Comparison of ENCODE assay signal across 23 cellular contexts in the genomic region with DNA sequence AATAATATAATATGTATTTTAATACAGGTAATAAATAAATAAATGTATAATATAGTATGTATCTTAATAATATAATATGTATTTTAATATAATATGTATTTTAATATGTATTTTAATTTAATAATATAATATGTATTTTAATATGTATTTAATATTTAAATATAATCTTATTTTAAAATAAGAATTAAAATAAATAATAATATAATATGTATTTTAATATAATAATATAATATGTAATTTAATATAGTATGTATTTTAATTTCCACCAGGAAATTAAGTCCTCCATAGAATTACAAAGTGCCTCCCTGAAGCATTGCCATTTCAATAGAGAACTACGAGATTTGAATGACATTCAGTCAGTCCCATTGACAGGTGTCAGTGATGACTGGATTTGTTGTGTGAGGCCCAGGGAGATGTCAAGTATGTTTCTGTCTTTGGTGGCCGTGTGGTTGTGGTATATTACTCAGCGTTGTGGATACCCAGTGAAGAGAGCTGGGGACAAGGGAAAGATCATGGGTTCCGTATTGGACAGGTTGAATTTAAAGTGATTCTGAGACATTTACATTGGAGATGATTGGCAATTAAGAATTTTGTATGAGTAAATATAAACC. TPM values are rescaled to one million over a fixed set of nuclear protein-coding genes. Genes with fewer than 3 reads are reported as not detected.
DNase-seq lines count a peak whose midpoint lies in the region; ATAC-seq, FAIRE-seq and TF ChIP-seq lines count a peak whose summit lies in the region.
"Had no signal": no experiment of that assay in that cellular context is flagged by ENCODE, and none has a peak within 500 bp of the region (broad histone marks: within the 10 kb centered on the region; RNA-seq: fewer than 3 reads in every experiment).

No MANE protein-coding gene starts in this region.

- no peak overlapping the region for H3K4me3 Mint-ChIP-seq in WTC11
- H3K4me3 Mint-ChIP-seq: CD4-positive, alpha-beta T cell had no signal

- H3K4me3 ChIP-seq in NB4 (ENCODE audit: low read depth, low read length) (no peak overlapping the region), pancreas (no peak overlapping the region), suprapubic skin (no peak overlapping the region)
- H3K4me3 ChIP-seq: A549, GM23248, SJSA1 had no signal

- WGBS in pancreas, 2 donors = 86 to 87% methylated on average over 4 of the region's 4 CpGs
- 88% methylated on average over 4 of the region's 4 CpGs for WGBS in suprapubic skin

- H3K9me3 Mint-ChIP-seq in WTC11 = peaks cover 11% of the 10 kb centered on the region

- TF ChIP-seq EP300 in suprapubic skin (IDR thresholded peaks at IDR 0.05) = no peak

- TF ChIP-seq POLR2A in NB4 (IDR thresholded peaks at IDR 0.05; ENCODE audit: extremely low read depth, insufficient read length) (no peak), suprapubic skin (IDR thresholded peaks at IDR 0.05) (no peak)

- no peak for ATAC-seq in WTC11
- ATAC-seq in pancreas = no peak
- ATAC-seq in HG03342 (IDR thresholded peaks at IDR 0.05; ENCODE audit: unreplicated experiment) = no peak
- ATAC-seq: A549, Panc1 had no signal

- no peak overlapping the region for H3K27ac ChIP-seq in pancreas
- no peak overlapping the region for H3K27ac ChIP-seq in suprapubic skin
- H3K27ac ChIP-seq: A549, GM23248, SJSA1 had no signal

- POLR2A ChIA-PET in WTC11 (lab: Charles Lee) = no interaction called here

- intact Hi-C loops in pancreas (cut with DNase I) = no loop called here

- H3K27ac Mint-ChIP-seq in WTC11 = no peak overlapping the region
- H3K27ac Mint-ChIP-seq: CD4-positive, alpha-beta T cell had no signal

- no peak for TF ChIP-seq CTCF in NB4 (IDR thresholded peaks at IDR 0.05; ENCODE audit: low read depth, low read length)
- no peak for TF ChIP-seq CTCF in WTC11 (IDR thresholded peaks at IDR 0.05)
- no peak for TF ChIP-seq CTCF in pancreas (IDR thresholded peaks at IDR 0.05)
- no peak for TF ChIP-seq CTCF in suprapubic skin (IDR thresholded peaks at IDR 0.05)

- peaks cover 8% of the 10 kb centered on the region for H3K4me1 Mint-ChIP-seq in WTC11

- no peaks in the 10 kb centered on the region for H3K4me1 ChIP-seq in pancreas
- H3K4me1 ChIP-seq in suprapubic skin = no peaks in the 10 kb centered on the region
- H3K4me1 ChIP-seq: A549, Caco-2 had no signal

- H3K36me3 ChIP-seq in pancreas (no peaks in the 10 kb centered on the region), suprapubic skin (no peaks in the 10 kb centered on the region)
- H3K36me3 ChIP-seq: SJSA1 had no signal

- H3K27me3 ChIP-seq in pancreas = no peaks in the 10 kb centered on the region
- no peaks in the 10 kb centered on the region for H3K27me3 ChIP-seq in suprapubic skin
- H3K27me3 ChIP-seq: SJSA1 had no signal

- CTCF ChIA-PET in WTC11 (lab: Charles Lee) = no interaction called here

- peaks cover 2% of the 10 kb centered on the region; the same call in 1 of the 2 replicates for H3K27me3 Mint-ChIP-seq in WTC11 (ENCODE audit: low read depth)

- no peaks in the 10 kb centered on the region for H3K9me3 ChIP-seq in pancreas
- no peaks in the 10 kb centered on the region for H3K9me3 ChIP-seq in suprapubic skin
- H3K9me3 ChIP-seq: A549, Caco-2, SJSA1 had no signal

- no peaks in the 10 kb centered on the region for H3K36me3 Mint-ChIP-seq in WTC11

- DNase-seq in NB4 (ENCODE audit: low read depth) (peak; percentile 56), WTC11 (ENCODE audit: low spot score) (no peak), pancreas (no peak), suprapubic skin (ENCODE audit: low spot score in 2 of 2) (no peak)
- no peak for DNase-seq in activated CD4-positive, CD25-positive, alpha-beta regulatory T cell (lab: John Stamatoyannopoulos, UW)
- DNase-seq: Caco-2; CD4-positive, alpha-beta T cell; DMS153; HCEC 1CT; MM.1S; NCI-H187; NCI-H2107; NCI-H226; NCI-H524 treated with DMSO at 0.1 percent for 48 hours had no signal

- peak; percentile 99 for FAIRE-seq in G401.6 (lab: Jason Lieb, UNC)
- peak; percentile 99 for FAIRE-seq in pancreas (lab: Jason Lieb, UNC)
- FAIRE-seq: A549 had no signal

TF ChIP-seq in WTC11, 78 proteins besides CTCF, POLR2A, EP300 and RAD21:
- TF ChIP-seq PRRX2 (CRISPR knock-in tag; IDR thresholded peaks at IDR 0.05) (no peak), GTF2I (CRISPR knock-in tag; conservative IDR thresholded peaks at IDR 0.05) (no peak), ZNF232 (CRISPR knock-in tag; IDR thresholded peaks at IDR 0.05) (no peak), NFE2L1 (CRISPR knock-in tag; IDR thresholded peaks at IDR 0.05) (no peak), HMGA2 (CRISPR knock-in tag; IDR thresholded peaks at IDR 0.05) (peak; percentile 98; the same call in 1 of the 2 replicates), TEAD1 (CRISPR knock-in tag; IDR thresholded peaks at IDR 0.05) (no peak)
- TF ChIP-seq, protein P1, sequence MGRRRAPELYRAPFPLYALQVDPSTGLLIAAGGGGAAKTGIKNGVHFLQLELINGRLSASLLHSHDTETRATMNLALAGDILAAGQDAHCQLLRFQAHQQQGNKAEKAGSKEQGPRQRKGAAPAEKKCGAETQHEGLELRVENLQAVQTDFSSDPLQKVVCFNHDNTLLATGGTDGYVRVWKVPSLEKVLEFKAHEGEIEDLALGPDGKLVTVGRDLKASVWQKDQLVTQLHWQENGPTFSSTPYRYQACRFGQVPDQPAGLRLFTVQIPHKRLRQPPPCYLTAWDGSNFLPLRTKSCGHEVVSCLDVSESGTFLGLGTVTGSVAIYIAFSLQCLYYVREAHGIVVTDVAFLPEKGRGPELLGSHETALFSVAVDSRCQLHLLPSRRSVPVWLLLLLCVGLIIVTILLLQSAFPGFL (CRISPR knock-in tag; IDR thresholded peaks at IDR 0.05; ENCODE audit: borderline replicate concordance) = no peak

RNA-seq across cellular contexts. Expression of gene C5orf46, which starts 14.2 kb away (rescaled TPM):
- total RNA-seq in WTC11 (2021) (not detected in 3 replicates), pancreas (1 to 10 TPM in 1 of 6 donors, under 1 TPM in 1, not detected in 4; 0.47 to 2.3 TPM), suprapubic skin (100 to 1,000 TPM in 2 of 4 donors, 10 to 100 TPM in 2; 28.2 to 130 (median 86.4) TPM)
- polyA plus RNA-seq in pancreas = 1 to 10 TPM in 1 of 2 donors, not detected in 1; 1.8 TPM
- total RNA-seq: Caco-2; CD4-positive, alpha-beta T cell; GM23248; LHCN-M2 had no signal
- polyA plus RNA-seq: A549 had no signal

RNA-seq across cellular contexts. Expression of gene SCGB3A2, which starts 42.0 kb away (rescaled TPM):
- 57.3 to 79.1 TPM (median 66.0 TPM) in 3 replicates for total RNA-seq in WTC11 (2021)
- under 1 TPM in 2 of 6 donors, not detected in 4; 0.24 to 0.76 TPM for total RNA-seq in pancreas
- not detected for polyA plus RNA-seq in pancreas
- total RNA-seq in suprapubic skin = not detected
- total RNA-seq: Caco-2; CD4-positive, alpha-beta T cell; Daoy; GM23248; LHCN-M2; SJSA1 had no signal
- polyA plus RNA-seq: A549, BJ, GM23248 had no signal

Comparison
In these comparisons a context has a peak if more than half of its experiments do, and no peak if none do; other contexts are left out.
1. RNA of gene C5orf46, which starts 14.2 kb away (total RNA-seq): 28.2 to 130 TPM in suprapubic skin; 0.47 to 2.3 TPM in pancreas and not detected in WTC11; every median in the first group is over 4 times any median in the second.
2. RNA of gene SCGB3A2, which starts 42.0 kb away (total RNA-seq): 57.3 to 79.1 TPM in WTC11; 0.24 to 0.76 TPM in pancreas and not detected in suprapubic skin; every median in the first group is over 10 times any median in the second.